1 cellular context compared by ENCODE assay signal in genomic region chr21:45533731-45534571, GRCh38.
TF ChIP-seq lines count a peak whose summit lies in the region.

No MANE protein-coding gene starts in this region.

TF ChIP-seq in H1, 55 proteins besides CTCF, POLR2A, EP300 and RAD21 (continued from another document):
- no peak for TF ChIP-seq FOSL1 (IDR thresholded peaks at IDR 0.05; ENCODE audit: insufficient read depth, low read depth, low read length)
- no peak for TF ChIP-seq SP1 (IDR thresholded peaks at IDR 0.05; ENCODE audit: low read depth, low read length)
- TF ChIP-seq USF2 (IDR thresholded peaks at IDR 0.05; ENCODE audit: low read length), result no peak
- no peak for TF ChIP-seq SIN3A (conservative IDR thresholded peaks at IDR 0.05 in 1 of 2, IDR thresholded peaks at IDR 0.05 in 1 of 2; ENCODE audit: low read depth in 1 of 2, low read length in 2 of 2)
- TF ChIP-seq EGR1 (IDR thresholded peaks at IDR 0.05; ENCODE audit: borderline replicate concordance, low read depth, low read length), result no peak
- TF ChIP-seq CEBPB (IDR thresholded peaks at IDR 0.05; ENCODE audit: low read depth, low read length), result no peak
- no peak for TF ChIP-seq HDAC2 (IDR thresholded peaks at IDR 0.05; ENCODE audit: borderline replicate concordance in 1 of 2, low read depth in 2 of 2, low read length in 2 of 2)
- no peak for TF ChIP-seq KDM4A (IDR thresholded peaks at IDR 0.05; ENCODE audit: low read depth, low read length, severe bottlenecking)
- TF ChIP-seq CREB1 (IDR thresholded peaks at IDR 0.05), result no peak
- no peak for TF ChIP-seq ATF3 (IDR thresholded peaks at IDR 0.05; ENCODE audit: insufficient read depth, low read depth, low read length)
- no peak for TF ChIP-seq TCF12 (IDR thresholded peaks at IDR 0.05; ENCODE audit: low read depth, low read length)
- no peak for TF ChIP-seq TAF1 (IDR thresholded peaks at IDR 0.05; ENCODE audit: low read depth, low read length)
- no peak for TF ChIP-seq SUZ12 (IDR thresholded peaks at IDR 0.05; ENCODE audit: low read length)
- no peak for TF ChIP-seq RFX5 (IDR thresholded peaks at IDR 0.05; ENCODE audit: borderline replicate concordance, low read depth, low read length)
- TF ChIP-seq CHD2 (IDR thresholded peaks at IDR 0.05; ENCODE audit: low read length), result no peak
- no peak for TF ChIP-seq SIX5 (IDR thresholded peaks at IDR 0.05; ENCODE audit: low read depth, low read length)
- TF ChIP-seq HDAC6 (IDR thresholded peaks at IDR 0.05; ENCODE audit: low read depth, low read length), result no peak
- TF ChIP-seq BCL11A (IDR thresholded peaks at IDR 0.05; ENCODE audit: low read depth in 2 of 2, low read length in 2 of 2), result no peak
- no peak for TF ChIP-seq MAFK (IDR thresholded peaks at IDR 0.05; ENCODE audit: low read depth, low read length)
